17 cellular contexts compared by ENCODE assay signal in genomic region chr6:114061116-114061515, GRCh38.
DNase-seq lines count a peak whose midpoint lies in the region; ATAC-seq, FAIRE-seq and TF ChIP-seq lines count a peak whose summit lies in the region.
"Had no signal": no experiment of that assay in that cellular context is flagged by ENCODE, and none has a peak within 500 bp of the region (broad histone marks: within the 10 kb centered on the region; RNA-seq: fewer than 3 reads in every experiment).

No MANE protein-coding gene starts in this region.

- TF ChIP-seq POLR2A in H1 (IDR thresholded peaks at IDR 0.05; ENCODE audit: control extremely low read depth in 1 of 2, low read depth in 2 of 2, low read length in 2 of 2), result no peak

- H2AFZ ChIP-seq in H1 (ENCODE audit: low read length), result no peak overlapping the region

- H3K4me2 ChIP-seq in H1 (ENCODE audit: insufficient read depth in 1 of 2, low read depth in 2 of 2, low read length in 2 of 2), result no peak overlapping the region
- H3K4me2 ChIP-seq: A549 had no signal

- no peak overlapping the region for H2BK15ac ChIP-seq in H1 (ENCODE audit: low read length)

- no peaks in the 10 kb centered on the region for H4K20me1 ChIP-seq in H1 (replicated peaks in 1 of 2; ENCODE audit: control insufficient read depth in 1 of 2, insufficient read depth in 2 of 2, low read length in 2 of 2)

- H3K23me2 ChIP-seq in H1 (ENCODE audit: low read depth, low read length), result no peaks in the 10 kb centered on the region; the same call in 1 of the 2 replicates

- no peaks in the 10 kb centered on the region for H3K9me3 ChIP-seq in H1 (ENCODE audit: insufficient read depth in 2 of 2, low read depth in 1 of 2, low read length in 1 of 2)
- H3K9me3 ChIP-seq: A549, BE2C, HAP-1 had no signal

- no peak overlapping the region for H2BK5ac ChIP-seq in H1 (ENCODE audit: low read depth, low read length)

- H3K79me1 ChIP-seq in H1 (ENCODE audit: low read depth, low read length), result no peaks in the 10 kb centered on the region

- H4K8ac ChIP-seq in H1 (ENCODE audit: extremely low read depth, insufficient read depth, low read length), result no peak overlapping the region

- peak; percentile 10 to 32; a peak in 2 of 4 replicates for TF ChIP-seq RAD21 in H1 (IDR thresholded peaks at IDR 0.05 in 1 of 2, conservative IDR thresholded peaks at IDR 0.05 in 1 of 2; ENCODE audit: low read depth in 2 of 2, low read length in 2 of 2)

- H3K18ac ChIP-seq in H1 (ENCODE audit: extremely low read depth, low read length), result no peak overlapping the region

- no peak overlapping the region for H2AK5ac ChIP-seq in H1 (ENCODE audit: low read depth, low read length)

- H2BK12ac ChIP-seq in H1 (ENCODE audit: low read depth, low read length), result no peak overlapping the region

- H3K4ac ChIP-seq in H1 (replicated peaks; ENCODE audit: insufficient read length, low read depth, low read length), result no peak overlapping the region

- no peak overlapping the region for H2BK120ac ChIP-seq in H1 (replicated peaks; ENCODE audit: low read depth, low read length)

- WGBS in H1 (ENCODE audit: extremely low coverage in 1 of 2, insufficient coverage in 1 of 2, insufficient read length in 1 of 2, insufficient replicate concordance in 2 of 2, low coverage in 1 of 2, low lambda C conversion rate in 2 of 2, missing lambda C conversion rate in 1 of 2), 2 experiments, result 100% methylated on average over 1 of the region's 1 CpG; no CpG with 5 or more reads in 1 of the 2 experiments

- H3K4me3 ChIP-seq in H1 (ENCODE audit: extremely low read depth in 1 of 4, insufficient read depth in 2 of 4, low read depth in 3 of 4, low read length in 4 of 4), result no peak overlapping the region
- H3K4me3 ChIP-seq: A549, GM12878, HAP-1 had no signal

- H3K56ac ChIP-seq in H1 (replicated peaks; ENCODE audit: insufficient read length, low read depth, low read length), result no peak overlapping the region

- H3K4me1 ChIP-seq in H1 (replicated peaks in 1 of 4; ENCODE audit: control insufficient read depth in 3 of 4, insufficient read depth in 4 of 4, low read length in 3 of 4), result no peaks in the 10 kb centered on the region
- H3K4me1 ChIP-seq: A549, HAP-1 had no signal

- H4K5ac ChIP-seq in H1 (ENCODE audit: insufficient read length, low read depth, low read length), result no peak overlapping the region

- H3K23ac ChIP-seq in H1 (ENCODE audit: insufficient read length), result no peak overlapping the region

- H3K14ac ChIP-seq in H1 (ENCODE audit: insufficient read length), result no peak overlapping the region

- CTCF ChIA-PET in H1 (lab: Charles Lee; ENCODE audit: partially characterized antibody) (interaction anchor here (1.0 to 6.9 kb wide), 11 partner anchors 7 to 124 kb away, joined by 3 to 37 read pairs (median 6); no protein-coding TSS in a partner anchor), HEK293T (lab: Yijun Ruan, JAX) (interaction anchor here (0.6 kb wide), 1 partner anchor 14 kb away, joined by 3 read pairs; no protein-coding TSS in a partner anchor)

- ATAC-seq in GM21825 (IDR thresholded peaks at IDR 0.05; ENCODE audit: unreplicated experiment) (no peak), GM18861 (IDR thresholded peaks at IDR 0.05; ENCODE audit: unreplicated experiment) (no peak)
- ATAC-seq: A549, GM12878 had no signal

- no peaks in the 10 kb centered on the region for H3K27me3 ChIP-seq in H1 (replicated peaks in 1 of 4; ENCODE audit: control insufficient read depth in 3 of 4, extremely low read depth in 1 of 4, insufficient read depth in 3 of 4, low read length in 3 of 4)
- H3K27me3 ChIP-seq: BE2C had no signal

- TF ChIP-seq CTCF in H1 (IDR thresholded peaks at IDR 0.05; ENCODE audit: control extremely low read depth in 1 of 3, insufficient read depth in 1 of 3, low read depth in 1 of 3, low read length in 3 of 3), result no peak

- no peaks in the 10 kb centered on the region for H3K79me2 ChIP-seq in H1 (ENCODE audit: control insufficient read depth in 1 of 2, insufficient read depth in 2 of 2, low read length in 2 of 2)

- no peak for FAIRE-seq in H1 (lab: Jason Lieb, UNC)
- FAIRE-seq: A549, GM12878, GM18507 had no signal

- no peak for TF ChIP-seq EP300 in H1 (IDR thresholded peaks at IDR 0.05; ENCODE audit: borderline replicate concordance in 1 of 2, low read depth in 2 of 2, low read length in 2 of 2)

- no peak overlapping the region for H3K27ac ChIP-seq in H1 (ENCODE audit: low read depth, low read length)
- H3K27ac ChIP-seq: A549, C4-2B had no signal

- no peak overlapping the region for H3K9ac ChIP-seq in H1 (replicated peaks in 1 of 4; ENCODE audit: extremely low read depth in 1 of 4, low read depth in 3 of 4, low read length in 3 of 4)

- H2BK20ac ChIP-seq in H1 (ENCODE audit: low read length), result no peak overlapping the region

- DNase-seq in M059J (ENCODE audit: low read depth) (peak; percentile 38), H1 (ENCODE audit: low read depth in 1 of 2, low spot score in 2 of 2) (no peak), iPS-NIHi7 (ENCODE audit: extremely low spot score) (peak; percentile 32), HEK293T (ENCODE audit: extremely low spot score) (no peak)
- DNase-seq in stimulated activated CD4-positive, alpha-beta T cell treated with anti-CD3 and anti-CD28 coated beads, Interleukin-2, amount 100 ng/mL, for 24 hours, result no peak
- DNase-seq: BE2C; CD4-positive, alpha-beta memory T cell; DMS79; GOT3; IMR-90 had no signal

- H4K91ac ChIP-seq in H1 (replicated peaks; ENCODE audit: insufficient read length, low read length), result no peak overlapping the region

- H3K36me3 ChIP-seq in H1 (ENCODE audit: control insufficient read depth in 2 of 4, insufficient read depth in 4 of 4, low read length in 3 of 4), result peaks cover 0 to 3% (median 0%) of the 10 kb centered on the region in 4 experiments; a peak in 1 of 8 replicates
- H3K36me3 ChIP-seq: HAP-1 had no signal

- POLR2A ChIA-PET in H1 (lab: Charles Lee; ENCODE audit: partially characterized antibody), result interaction anchor here (1.0 to 1.7 kb wide), 4 partner anchors 8 to 31 kb away, joined by 3 to 6 read pairs (median 4); no protein-coding TSS in a partner anchor
- POLR2A ChIA-PET in HEK293T (lab: Yijun Ruan, JAX), result no interaction called here

TF ChIP-seq in H1, 55 proteins besides CTCF, POLR2A, EP300 and RAD21:
- TF ChIP-seq RBBP5 (IDR thresholded peaks at IDR 0.05; ENCODE audit: borderline replicate concordance, low read depth, low read length) (no peak), SIRT6 (IDR thresholded peaks at IDR 0.05; ENCODE audit: low read length) (no peak)
TF ChIP-seq in H1: peak in this region for 0.

TF ChIP-seq in HEK293T, 16 proteins besides CTCF, POLR2A, EP300 and RAD21:
- no peak for TF ChIP-seq L3MBTL2 (conservative IDR thresholded peaks at IDR 0.05)
- TF ChIP-seq CTBP1 (IDR thresholded peaks at IDR 0.05; ENCODE audit: borderline replicate concordance), result no peak
- no peak for TF ChIP-seq LEF1 (IDR thresholded peaks at IDR 0.05; ENCODE audit: borderline replicate concordance)
- no peak for TF ChIP-seq TARDBP (IDR thresholded peaks at IDR 0.05)
- no peak for TF ChIP-seq ZNF384 (IDR thresholded peaks at IDR 0.05)
- TF ChIP-seq ELF4 (IDR thresholded peaks at IDR 0.05), result no peak
- no peak for TF ChIP-seq FOXK2 (IDR thresholded peaks at IDR 0.05)
- TF ChIP-seq SUZ12 (IDR thresholded peaks at IDR 0.05), result no peak
- TF ChIP-seq PKNOX1 (IDR thresholded peaks at IDR 0.05), result no peak
- TF ChIP-seq NFRKB (IDR thresholded peaks at IDR 0.05), result no peak
- no peak for TF ChIP-seq SP1 (IDR thresholded peaks at IDR 0.05)
- TF ChIP-seq BHLHE40 (IDR thresholded peaks at IDR 0.05; ENCODE audit: borderline replicate concordance), result no peak
- TF ChIP-seq FOXA1 (IDR thresholded peaks at IDR 0.05), result no peak
- TF ChIP-seq HDGF (IDR thresholded peaks at IDR 0.05; ENCODE audit: borderline replicate concordance), result no peak
- TF ChIP-seq FOXM1 (IDR thresholded peaks at IDR 0.05; ENCODE audit: borderline replicate concordance), result no peak
- TF ChIP-seq ARNT (IDR thresholded peaks at IDR 0.05), result no peak

Comparison
In these comparisons a context has a peak if more than half of its experiments do, and no peak if none do; other contexts are left out.
1. DNase-seq: peak in M059J (single experiment) and iPS-NIHi7 (single experiment); none in H1 (0 of 2), stimulated activated CD4-positive, alpha-beta T cell treated with anti-CD3 and anti-CD28 coated beads, Interleukin-2, amount 100 ng/mL, for 24 hours (0 of 2) and HEK293T (single experiment).